25 cellular contexts compared by ENCODE assay signal in the genomic region with DNA sequence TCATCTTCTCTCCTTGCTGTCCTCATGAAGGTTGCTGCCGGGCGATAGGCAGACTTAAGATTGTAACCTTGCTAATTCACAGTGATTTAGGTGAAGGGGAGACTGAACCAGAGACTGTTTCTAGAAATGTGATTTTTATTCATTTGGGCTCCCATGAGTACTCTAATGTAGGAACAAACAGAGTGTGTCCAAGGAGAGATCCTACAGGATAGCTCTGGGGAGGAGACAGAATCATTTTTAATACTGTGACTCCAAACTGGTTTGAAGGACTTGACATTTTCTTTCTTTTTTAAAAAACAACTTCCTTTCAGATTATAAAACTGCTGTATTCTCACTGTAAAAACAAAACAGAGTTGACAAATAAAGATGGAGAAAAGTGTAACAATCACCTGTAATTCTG. TPM values are rescaled to one million over a fixed set of nuclear protein-coding genes. Genes with fewer than 3 reads are reported as not detected.
"Had no signal": no experiment of that assay in that cellular context is flagged by ENCODE, and none has a peak within 500 bp of the region (broad histone marks: within the 10 kb centered on the region; RNA-seq: fewer than 3 reads in every experiment).

No MANE protein-coding gene starts in this region.

- H3K79me2 ChIP-seq: hepatocyte had no signal

- ATAC-seq: foreskin keratinocyte; gastroesophageal sphincter; heart left ventricle; left colon; left lung; left ventricle myocardium superior; lower lobe of right lung; mucosa of descending colon; naive thymus-derived CD8-positive, alpha-beta T cell had no signal

- H3K9me3 ChIP-seq: esophagus muscularis mucosa, gastroesophageal sphincter, heart left ventricle, left lung, lower lobe of right lung, mucosa of descending colon had no signal

- H2AFZ ChIP-seq: hepatocyte had no signal

- H3K4me1 ChIP-seq: esophagus muscularis mucosa, foreskin keratinocyte, gastroesophageal sphincter, heart left ventricle, left lung, lower lobe of right lung had no signal

- H3K27me3 ChIP-seq: foreskin keratinocyte, hepatocyte had no signal

- H3K36me3 ChIP-seq: esophagus muscularis mucosa, gastroesophageal sphincter, heart left ventricle, left lung, lower lobe of right lung had no signal

- H3K27ac ChIP-seq: coronary artery, esophagus muscularis mucosa, foreskin keratinocyte, gastroesophageal sphincter, heart left ventricle, hepatocyte, left lung, lower lobe of right lung had no signal

- H3K4me3 ChIP-seq: coronary artery, dorsolateral prefrontal cortex, esophagus muscularis mucosa, gastroesophageal sphincter, heart left ventricle, hepatocyte, left lung, lower lobe of right lung, mucosa of descending colon had no signal

- DNase-seq: dermis blood vessel endothelial cell; dorsolateral prefrontal cortex; effector CD4-positive, alpha-beta T cell; effector memory CD4-positive, alpha-beta T cell; foreskin keratinocyte; heart left ventricle; hypothalamus; immature natural killer cell; islet precursor cell; kidney; kidney glomerular epithelial cell; left colon; left lung; left ventricle myocardium superior; lower lobe of right lung; mesenchymal stem cell; mucosa of descending colon; naive B cell; naive thymus-derived CD8-positive, alpha-beta T cell had no signal

- H3K4me2 ChIP-seq: hepatocyte had no signal

RNA-seq across cellular contexts. Expression of gene ELAVL4, which starts 23.8 kb away (rescaled TPM):
- polyA plus RNA-seq: endothelial cell of umbilical vein; fibroblast of lung; foreskin keratinocyte; heart left ventricle; immature natural killer cell; naive thymus-derived CD8-positive, alpha-beta T cell had no signal
